ENCODE assay signal across 1 cellular context in the genomic region with DNA sequence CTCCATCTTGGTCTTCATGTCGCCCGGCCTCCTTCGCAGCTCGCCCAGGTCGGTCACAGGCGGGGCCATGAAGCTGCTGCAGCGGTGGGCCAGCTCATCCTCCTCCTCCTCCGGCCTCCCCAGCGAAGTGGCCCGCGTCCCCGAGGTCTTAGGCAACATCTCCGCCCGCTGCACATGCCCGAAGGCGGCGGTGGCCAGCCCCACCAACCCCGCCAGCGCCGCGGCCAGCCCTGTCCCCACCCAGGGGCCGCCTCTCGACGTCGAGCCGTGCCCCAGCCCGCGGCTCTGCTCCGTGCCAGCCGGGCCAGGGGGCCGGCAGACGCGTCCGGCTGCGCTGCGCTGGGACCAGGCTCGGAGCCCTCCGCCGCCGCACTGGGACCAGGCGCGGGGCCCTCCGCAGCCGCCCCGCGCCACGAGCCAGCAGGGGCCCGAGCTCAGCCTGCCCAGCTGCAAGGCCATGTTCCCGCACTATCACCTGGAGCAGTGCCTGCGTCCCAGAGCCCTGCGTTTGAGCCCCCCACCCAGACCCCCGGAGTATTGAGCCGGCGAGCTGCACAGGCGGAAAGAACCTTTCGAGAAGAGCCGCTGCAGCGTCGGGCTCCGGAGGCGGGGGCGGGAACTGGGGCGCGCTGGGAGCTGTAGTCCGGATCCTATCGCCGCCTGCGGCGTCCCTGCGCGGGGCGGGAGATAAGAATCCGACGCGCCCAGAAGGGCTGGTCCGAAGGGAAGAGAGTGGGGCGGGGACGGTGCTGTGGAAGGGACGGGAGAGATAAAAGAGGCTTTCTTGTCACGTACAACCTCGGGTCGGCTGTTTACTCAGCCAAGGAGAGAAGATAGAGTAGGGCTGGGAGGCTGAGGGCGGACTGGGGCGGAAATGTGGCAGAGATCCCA.
TF ChIP-seq lines count a peak whose summit lies in the region.

A gene (minus strand): TSS at position 566 of the 891 bp plus-strand sequence. CDS start 107 bp downstream, at position 459.

TF ChIP-seq in HepG2, 621 proteins besides CTCF, POLR2A, EP300 and RAD21 (continued from another document and continues in another):
- TF ChIP-seq SMAD1 (CRISPR knock-in tag; IDR thresholded peaks at IDR 0.05; ENCODE audit: borderline replicate concordance, low read depth) (no peak), KLF12 (CRISPR knock-in tag; IDR thresholded peaks at IDR 0.05; ENCODE audit: borderline replicate concordance) (peak; percentile 51; the same call in 1 of the 2 replicates), ZFP36L1 (CRISPR knock-in tag; IDR thresholded peaks at IDR 0.05) (peak; percentile 77), ZMAT3 (CRISPR knock-in tag; conservative IDR thresholded peaks at IDR 0.05) (peak; percentile 17), ZNF567 (CRISPR knock-in tag; IDR thresholded peaks at IDR 0.05; ENCODE audit: borderline replicate concordance) (no peak; the same call in 1 of the 2 replicates), DMAP1 (CRISPR knock-in tag; IDR thresholded peaks at IDR 0.05) (peak; percentile 68), FOSL2 (CRISPR knock-in tag; IDR thresholded peaks at IDR 0.05) (peak; percentile 26; the same call in 1 of the 2 replicates), ZNF629 (CRISPR knock-in tag; conservative IDR thresholded peaks at IDR 0.05) (no peak), KLF16 (CRISPR knock-in tag; IDR thresholded peaks at IDR 0.05) (peak in 1 of 2 experiments; percentile 76; a peak in 2 of 4 replicates), ZNF552 (CRISPR knock-in tag; IDR thresholded peaks at IDR 0.05; ENCODE audit: borderline replicate concordance) (no peak), MZF1 (CRISPR knock-in tag; IDR thresholded peaks at IDR 0.05; ENCODE audit: borderline replicate concordance) (no peak), ZNF12 (CRISPR knock-in tag; IDR thresholded peaks at IDR 0.05) (no peak), ZNF3 (CRISPR knock-in tag; IDR thresholded peaks at IDR 0.05) (no peak), SUZ12 (IDR thresholded peaks at IDR 0.05; ENCODE audit: low read depth, low read length) (peak; percentile 36; the same call in 1 of the 2 replicates), FOXP1 (IDR thresholded peaks at IDR 0.05) (no peak), FOXP1 (CRISPR knock-in tag; IDR thresholded peaks at IDR 0.05) (0 out of 2 replicates have a peak, but pooled peaks have one; percentile 35), ZNF501 (CRISPR knock-in tag; IDR thresholded peaks at IDR 0.05) (peak; percentile 45; the same call in 1 of the 2 replicates), ZNF547 (CRISPR knock-in tag; IDR thresholded peaks at IDR 0.05) (no peak), CENPX (CRISPR knock-in tag; IDR thresholded peaks at IDR 0.05) (no peak), NAIF1 (CRISPR knock-in tag; IDR thresholded peaks at IDR 0.05; ENCODE audit: borderline replicate concordance) (peak; percentile 76; the same call in 1 of the 2 replicates), RCOR2 (CRISPR knock-in tag; IDR thresholded peaks at IDR 0.05) (no peak; the same call in 1 of the 2 replicates), NFRKB (IDR thresholded peaks at IDR 0.05) (no peak), ARNT2 (CRISPR knock-in tag; IDR thresholded peaks at IDR 0.05; ENCODE audit: low read depth) (peak; percentile 50; the same call in 1 of the 2 replicates), XRCC5 (optimal IDR thresholded peaks at IDR 0.05; ENCODE audit: low read length) (peak; percentile 40), SP5 (CRISPR knock-in tag; IDR thresholded peaks at IDR 0.05; ENCODE audit: borderline replicate concordance, low read depth) (peak; percentile 85), ZNF451 (CRISPR knock-in tag; IDR thresholded peaks at IDR 0.05) (peak; percentile 20; the same call in 1 of the 2 replicates), FOXJ3 (CRISPR knock-in tag; IDR thresholded peaks at IDR 0.05; ENCODE audit: borderline replicate concordance) (peak; percentile 67), ZNF614 (CRISPR knock-in tag; IDR thresholded peaks at IDR 0.05; ENCODE audit: borderline replicate concordance) (peak; percentile 53; the same call in 1 of the 2 replicates), NONO (IDR thresholded peaks at IDR 0.05) (no peak), NONO (CRISPR knock-in tag; conservative IDR thresholded peaks at IDR 0.05) (peak; percentile 88), ZNF558 (CRISPR knock-in tag; IDR thresholded peaks at IDR 0.05; ENCODE audit: borderline replicate concordance) (no peak), BRCA1 (CRISPR knock-in tag; IDR thresholded peaks at IDR 0.05) (0 out of 2 replicates have a peak, but pooled peaks have one; percentile 39), POGZ (CRISPR knock-in tag; IDR thresholded peaks at IDR 0.05) (peak; percentile 89), DR1 (CRISPR knock-in tag; IDR thresholded peaks at IDR 0.05) (peak; percentile 56; the same call in 1 of the 2 replicates)
- TF ChIP-seq, protein P1, sequence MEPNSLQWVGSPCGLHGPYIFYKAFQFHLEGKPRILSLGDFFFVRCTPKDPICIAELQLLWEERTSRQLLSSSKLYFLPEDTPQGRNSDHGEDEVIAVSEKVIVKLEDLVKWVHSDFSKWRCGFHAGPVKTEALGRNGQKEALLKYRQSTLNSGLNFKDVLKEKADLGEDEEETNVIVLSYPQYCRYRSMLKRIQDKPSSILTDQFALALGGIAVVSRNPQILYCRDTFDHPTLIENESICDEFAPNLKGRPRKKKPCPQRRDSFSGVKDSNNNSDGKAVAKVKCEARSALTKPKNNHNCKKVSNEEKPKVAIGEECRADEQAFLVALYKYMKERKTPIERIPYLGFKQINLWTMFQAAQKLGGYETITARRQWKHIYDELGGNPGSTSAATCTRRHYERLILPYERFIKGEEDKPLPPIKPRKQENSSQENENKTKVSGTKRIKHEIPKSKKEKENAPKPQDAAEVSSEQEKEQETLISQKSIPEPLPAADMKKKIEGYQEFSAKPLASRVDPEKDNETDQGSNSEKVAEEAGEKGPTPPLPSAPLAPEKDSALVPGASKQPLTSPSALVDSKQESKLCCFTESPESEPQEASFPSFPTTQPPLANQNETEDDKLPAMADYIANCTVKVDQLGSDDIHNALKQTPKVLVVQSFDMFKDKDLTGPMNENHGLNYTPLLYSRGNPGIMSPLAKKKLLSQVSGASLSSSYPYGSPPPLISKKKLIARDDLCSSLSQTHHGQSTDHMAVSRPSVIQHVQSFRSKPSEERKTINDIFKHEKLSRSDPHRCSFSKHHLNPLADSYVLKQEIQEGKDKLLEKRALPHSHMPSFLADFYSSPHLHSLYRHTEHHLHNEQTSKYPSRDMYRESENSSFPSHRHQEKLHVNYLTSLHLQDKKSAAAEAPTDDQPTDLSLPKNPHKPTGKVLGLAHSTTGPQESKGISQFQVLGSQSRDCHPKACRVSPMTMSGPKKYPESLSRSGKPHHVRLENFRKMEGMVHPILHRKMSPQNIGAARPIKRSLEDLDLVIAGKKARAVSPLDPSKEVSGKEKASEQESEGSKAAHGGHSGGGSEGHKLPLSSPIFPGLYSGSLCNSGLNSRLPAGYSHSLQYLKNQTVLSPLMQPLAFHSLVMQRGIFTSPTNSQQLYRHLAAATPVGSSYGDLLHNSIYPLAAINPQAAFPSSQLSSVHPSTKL (CRISPR knock-in tag; IDR thresholded peaks at IDR 0.05), result peak; percentile 78
- TF ChIP-seq, protein P2, sequence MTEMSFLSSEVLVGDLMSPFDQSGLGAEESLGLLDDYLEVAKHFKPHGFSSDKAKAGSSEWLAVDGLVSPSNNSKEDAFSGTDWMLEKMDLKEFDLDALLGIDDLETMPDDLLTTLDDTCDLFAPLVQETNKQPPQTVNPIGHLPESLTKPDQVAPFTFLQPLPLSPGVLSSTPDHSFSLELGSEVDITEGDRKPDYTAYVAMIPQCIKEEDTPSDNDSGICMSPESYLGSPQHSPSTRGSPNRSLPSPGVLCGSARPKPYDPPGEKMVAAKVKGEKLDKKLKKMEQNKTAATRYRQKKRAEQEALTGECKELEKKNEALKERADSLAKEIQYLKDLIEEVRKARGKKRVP (CRISPR knock-in tag; IDR thresholded peaks at IDR 0.05), result peak in 1 of 2 experiments; percentile 54; a peak in 1 of 4 replicates
- TF ChIP-seq, protein P3, sequence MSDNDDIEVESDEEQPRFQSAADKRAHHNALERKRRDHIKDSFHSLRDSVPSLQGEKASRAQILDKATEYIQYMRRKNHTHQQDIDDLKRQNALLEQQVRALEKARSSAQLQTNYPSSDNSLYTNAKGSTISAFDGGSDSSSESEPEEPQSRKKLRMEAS (IDR thresholded peaks at IDR 0.05), result peak; percentile 74; the same call in 1 of the 2 replicates
- TF ChIP-seq, protein P4, sequence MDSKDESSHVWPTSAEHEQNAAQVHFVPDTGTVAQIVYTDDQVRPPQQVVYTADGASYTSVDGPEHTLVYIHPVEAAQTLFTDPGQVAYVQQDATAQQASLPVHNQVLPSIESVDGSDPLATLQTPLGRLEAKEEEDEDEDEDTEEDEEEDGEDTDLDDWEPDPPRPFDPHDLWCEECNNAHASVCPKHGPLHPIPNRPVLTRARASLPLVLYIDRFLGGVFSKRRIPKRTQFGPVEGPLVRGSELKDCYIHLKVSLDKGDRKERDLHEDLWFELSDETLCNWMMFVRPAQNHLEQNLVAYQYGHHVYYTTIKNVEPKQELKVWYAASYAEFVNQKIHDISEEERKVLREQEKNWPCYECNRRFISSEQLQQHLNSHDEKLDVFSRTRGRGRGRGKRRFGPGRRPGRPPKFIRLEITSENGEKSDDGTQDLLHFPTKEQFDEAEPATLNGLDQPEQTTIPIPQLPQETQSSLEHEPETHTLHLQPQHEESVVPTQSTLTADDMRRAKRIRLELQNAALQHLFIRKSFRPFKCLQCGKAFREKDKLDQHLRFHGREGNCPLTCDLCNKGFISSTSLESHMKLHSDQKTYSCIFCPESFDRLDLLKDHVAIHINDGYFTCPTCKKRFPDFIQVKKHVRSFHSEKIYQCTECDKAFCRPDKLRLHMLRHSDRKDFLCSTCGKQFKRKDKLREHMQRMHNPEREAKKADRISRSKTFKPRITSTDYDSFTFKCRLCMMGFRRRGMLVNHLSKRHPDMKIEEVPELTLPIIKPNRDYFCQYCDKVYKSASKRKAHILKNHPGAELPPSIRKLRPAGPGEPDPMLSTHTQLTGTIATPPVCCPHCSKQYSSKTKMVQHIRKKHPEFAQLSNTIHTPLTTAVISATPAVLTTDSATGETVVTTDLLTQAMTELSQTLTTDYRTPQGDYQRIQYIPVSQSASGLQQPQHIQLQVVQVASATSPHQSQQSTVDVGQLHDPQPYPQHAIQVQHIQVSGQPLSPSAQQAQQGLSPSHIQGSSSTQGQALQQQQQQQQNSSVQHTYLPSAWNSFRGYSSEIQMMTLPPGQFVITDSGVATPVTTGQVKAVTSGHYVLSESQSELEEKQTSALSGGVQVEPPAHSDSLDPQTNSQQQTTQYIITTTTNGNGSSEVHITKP (CRISPR knock-in tag; IDR thresholded peaks at IDR 0.05; ENCODE audit: low read depth), result peak; percentile 78
- TF ChIP-seq, protein P5, sequence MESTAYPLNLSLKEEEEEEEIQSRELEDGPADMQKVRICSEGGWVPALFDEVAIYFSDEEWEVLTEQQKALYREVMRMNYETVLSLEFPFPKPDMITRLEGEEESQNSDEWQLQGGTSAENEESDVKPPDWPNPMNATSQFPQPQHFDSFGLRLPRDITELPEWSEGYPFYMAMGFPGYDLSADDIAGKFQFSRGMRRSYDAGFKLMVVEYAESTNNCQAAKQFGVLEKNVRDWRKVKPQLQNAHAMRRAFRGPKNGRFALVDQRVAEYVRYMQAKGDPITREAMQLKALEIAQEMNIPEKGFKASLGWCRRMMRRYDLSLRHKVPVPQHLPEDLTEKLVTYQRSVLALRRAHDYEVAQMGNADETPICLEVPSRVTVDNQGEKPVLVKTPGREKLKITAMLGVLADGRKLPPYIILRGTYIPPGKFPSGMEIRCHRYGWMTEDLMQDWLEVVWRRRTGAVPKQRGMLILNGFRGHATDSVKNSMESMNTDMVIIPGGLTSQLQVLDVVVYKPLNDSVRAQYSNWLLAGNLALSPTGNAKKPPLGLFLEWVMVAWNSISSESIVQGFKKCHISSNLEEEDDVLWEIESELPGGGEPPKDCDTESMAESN (CRISPR knock-in tag; conservative IDR thresholded peaks at IDR 0.05), result peak; percentile 35; the same call in 1 of the 2 replicates
- TF ChIP-seq, protein P6, sequence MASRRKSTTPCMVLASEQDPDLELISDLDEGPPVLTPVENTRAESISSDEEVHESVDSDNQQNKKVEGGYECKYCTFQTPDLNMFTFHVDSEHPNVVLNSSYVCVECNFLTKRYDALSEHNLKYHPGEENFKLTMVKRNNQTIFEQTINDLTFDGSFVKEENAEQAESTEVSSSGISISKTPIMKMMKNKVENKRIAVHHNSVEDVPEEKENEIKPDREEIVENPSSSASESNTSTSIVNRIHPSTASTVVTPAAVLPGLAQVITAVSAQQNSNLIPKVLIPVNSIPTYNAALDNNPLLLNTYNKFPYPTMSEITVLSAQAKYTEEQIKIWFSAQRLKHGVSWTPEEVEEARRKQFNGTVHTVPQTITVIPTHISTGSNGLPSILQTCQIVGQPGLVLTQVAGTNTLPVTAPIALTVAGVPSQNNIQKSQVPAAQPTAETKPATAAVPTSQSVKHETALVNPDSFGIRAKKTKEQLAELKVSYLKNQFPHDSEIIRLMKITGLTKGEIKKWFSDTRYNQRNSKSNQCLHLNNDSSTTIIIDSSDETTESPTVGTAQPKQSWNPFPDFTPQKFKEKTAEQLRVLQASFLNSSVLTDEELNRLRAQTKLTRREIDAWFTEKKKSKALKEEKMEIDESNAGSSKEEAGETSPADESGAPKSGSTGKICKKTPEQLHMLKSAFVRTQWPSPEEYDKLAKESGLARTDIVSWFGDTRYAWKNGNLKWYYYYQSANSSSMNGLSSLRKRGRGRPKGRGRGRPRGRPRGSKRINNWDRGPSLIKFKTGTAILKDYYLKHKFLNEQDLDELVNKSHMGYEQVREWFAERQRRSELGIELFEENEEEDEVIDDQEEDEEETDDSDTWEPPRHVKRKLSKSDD (CRISPR knock-in tag; IDR thresholded peaks at IDR 0.05; ENCODE audit: low read depth), result no peak
- TF ChIP-seq, protein P7, sequence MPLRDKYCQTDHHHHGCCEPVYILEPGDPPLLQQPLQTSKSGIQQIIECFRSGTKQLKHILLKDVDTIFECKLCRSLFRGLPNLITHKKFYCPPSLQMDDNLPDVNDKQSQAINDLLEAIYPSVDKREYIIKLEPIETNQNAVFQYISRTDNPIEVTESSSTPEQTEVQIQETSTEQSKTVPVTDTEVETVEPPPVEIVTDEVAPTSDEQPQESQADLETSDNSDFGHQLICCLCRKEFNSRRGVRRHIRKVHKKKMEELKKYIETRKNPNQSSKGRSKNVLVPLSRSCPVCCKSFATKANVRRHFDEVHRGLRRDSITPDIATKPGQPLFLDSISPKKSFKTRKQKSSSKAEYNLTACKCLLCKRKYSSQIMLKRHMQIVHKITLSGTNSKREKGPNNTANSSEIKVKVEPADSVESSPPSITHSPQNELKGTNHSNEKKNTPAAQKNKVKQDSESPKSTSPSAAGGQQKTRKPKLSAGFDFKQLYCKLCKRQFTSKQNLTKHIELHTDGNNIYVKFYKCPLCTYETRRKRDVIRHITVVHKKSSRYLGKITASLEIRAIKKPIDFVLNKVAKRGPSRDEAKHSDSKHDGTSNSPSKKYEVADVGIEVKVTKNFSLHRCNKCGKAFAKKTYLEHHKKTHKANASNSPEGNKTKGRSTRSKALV (CRISPR knock-in tag; IDR thresholded peaks at IDR 0.05), result peak; percentile 82; the same call in 1 of the 2 replicates
